ENCODE assay signal across 26 cellular contexts in the genomic region with DNA sequence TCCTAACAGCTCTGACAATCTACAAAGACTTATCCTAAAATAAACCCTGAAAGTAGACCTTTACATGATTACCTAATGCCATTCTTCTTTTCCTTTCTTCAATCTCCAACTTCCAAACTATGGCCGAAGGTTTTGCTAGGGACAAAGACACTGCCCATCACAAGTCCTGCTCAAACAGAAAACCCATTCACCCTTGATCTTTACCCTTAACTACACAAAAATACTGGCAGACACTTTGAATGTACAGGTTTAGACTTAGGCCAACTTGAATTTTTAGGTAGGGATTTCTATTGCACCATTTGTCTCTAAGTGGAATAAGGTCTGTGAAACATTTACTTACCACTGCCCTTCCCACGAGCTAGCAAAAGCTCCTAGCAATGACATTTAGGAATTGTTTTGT.
"Had no signal": no experiment of that assay in that cellular context is flagged by ENCODE, and none has a peak within 500 bp of the region (broad histone marks: within the 10 kb centered on the region; RNA-seq: fewer than 3 reads in every experiment).

No MANE protein-coding gene starts in this region.

- FAIRE-seq: urothelium cell line had no signal

- H3K36me3 ChIP-seq: stomach, suprapubic skin, thoracic aorta, thyroid gland, tibial artery, tibial nerve, transverse colon, upper lobe of left lung, upper lobe of right lung, uterus, vagina had no signal

- H3K4me3 ChIP-seq: stomach, suprapubic skin, testis, thoracic aorta, thyroid gland, tibial artery, tibial nerve, transverse colon, upper lobe of left lung, upper lobe of right lung, uterus, vagina had no signal

- ATAC-seq: stimulated activated effector memory CD8-positive, alpha-beta T cell treated with anti-CD3 and anti-CD28 coated beads, Interleukin-12 subunit alpha, Interleukin-12 subunit beta, amount 100 ng/mL, for 72 hours; stimulated activated naive B cell treated with anti-CD40 and anti-IgM and Interleukin-4, amounts not matched to agents 10 μg/mL and 1 μg/mL and 100 μg/mL, for 72 hours; stimulated activated naive CD8-positive, alpha-beta T cell treated with anti-CD3 and anti-CD28 coated beads, Interleukin-15, Interleukin-2, amounts not matched to agents 100 U/mL and 50 U/mL, for 24 hours had no signal

- DNase-seq: stimulated activated CD4-positive, alpha-beta T cell treated with anti-CD3 and anti-CD28 coated beads, Interleukin-2, amount 100 ng/mL, for 48 hours; stimulated activated CD4-positive, alpha-beta T cell treated with anti-CD3 and anti-CD28 coated beads, Interleukin-4, amount 100 ng/mL, for 1 hour; stimulated activated CD4-positive, alpha-beta T cell treated with anti-CD3 and anti-CD28 coated beads, Interleukin-4, amount 100 ng/mL, for 24 hours; stimulated activated CD4-positive, alpha-beta T cell treated with anti-CD3 and anti-CD28 coated beads, Interleukin-4, amount 100 ng/mL, for 4 hours; stimulated activated CD8-positive, alpha-beta memory T cell treated with anti-CD3 and anti-CD28 coated beads, Interleukin-4, amount 100 ng/mL, for 48 hours; stimulated activated naive B cell treated with anti-CD40 and anti-IgM and Interleukin-4, amounts not matched to agents 10 μg/mL and 1 μg/mL and 100 μg/mL, for 72 hours; stimulated activated naive CD4-positive, alpha-beta T cell; stimulated activated naive CD4-positive, alpha-beta T cell treated with Interleukin-2 at 50 U/mL for 16 hours; stimulated activated naive CD8-positive, alpha-beta T cell treated with anti-CD3 and anti-CD28 coated beads, Interleukin-15, amount 100 ng/mL, for 72 hours; stimulated activated naive CD8-positive, alpha-beta T cell treated with anti-CD3 and anti-CD28 coated beads, Interleukin-15, Interleukin-2, amounts not matched to agents 100 U/mL and 50 U/mL, for 24 hours; stomach; substantia nigra; testis; thyroid gland; tibial artery; transverse colon; trophoblast cell; upper lobe of right lung; uterus had no signal

- H3K27ac ChIP-seq: stomach, suprapubic skin, testis, thoracic aorta, thyroid gland, tibial artery, tibial nerve, transverse colon, upper lobe of left lung, upper lobe of right lung, uterus, vagina had no signal

- H3K9me3 ChIP-seq: stomach, suprapubic skin, testis, thoracic aorta, thyroid gland, tibial artery, transverse colon, upper lobe of right lung, uterus, vagina had no signal

- H3K27me3 ChIP-seq: stomach, suprapubic skin, testis, thyroid gland, tibial artery, tibial nerve, transverse colon, upper lobe of left lung, upper lobe of right lung, uterus, vagina had no signal

- H3K4me1 ChIP-seq: stomach, suprapubic skin, testis, thyroid gland, tibial artery, tibial nerve, transverse colon, upper lobe of left lung, upper lobe of right lung, uterus, vagina had no signal
